Comparison of ENCODE assay signal across 23 cellular contexts in genomic region chr2:56473524-56473923, GRCh38.
"Had no signal": no experiment of that assay in that cellular context is flagged by ENCODE, and none has a peak within 500 bp of the region (broad histone marks: within the 10 kb centered on the region; RNA-seq: fewer than 3 reads in every experiment).

No MANE protein-coding gene starts in this region.

- H3K36me3 ChIP-seq: left ventricle myocardium inferior, pancreas, stomach, thoracic aorta, transverse colon had no signal

- H3K27ac ChIP-seq: dorsolateral prefrontal cortex, hepatocyte, left ventricle myocardium inferior, pancreas, stomach, thoracic aorta, transverse colon had no signal

- ATAC-seq: left cardiac atrium, pancreas, right cardiac atrium had no signal

- H3K27me3 ChIP-seq: dorsolateral prefrontal cortex, hepatocyte, pancreas, stomach, transverse colon had no signal

- H3K4me1 ChIP-seq: pancreas, stomach, transverse colon had no signal

- FAIRE-seq: kidney, pancreas, small intestine had no signal

- H3K9me3 ChIP-seq: left ventricle myocardium inferior, pancreas, stomach, thoracic aorta, transverse colon had no signal

- H3K4me3 ChIP-seq: dorsolateral prefrontal cortex, hepatocyte, left ventricle myocardium inferior, lung, pancreas, stomach, thoracic aorta, transverse colon had no signal

- DNase-seq: cortex of kidney; dorsolateral prefrontal cortex; effector CD8-positive, alpha-beta T cell; foreskin melanocyte; head of caudate nucleus; immature natural killer cell; kidney; left cardiac atrium; left ventricle myocardium inferior; mesendoderm; naive B cell; occipital lobe; pancreas; right cardiac atrium; small intestine; stimulated activated CD4-positive, alpha-beta T cell treated with anti-CD3 and anti-CD28 coated beads, Interleukin-12 subunit alpha, Interleukin-12 subunit beta, amount 100 ng/mL, for 4 hours; stimulated activated naive CD4-positive, alpha-beta T cell; stomach; substantia nigra; transverse colon had no signal
